Comparison of ENCODE assay signal across 18 cellular contexts in genomic region chr20:58001381-58001780, GRCh38.
A peak's percentile ranks its signal among the peaks of the same experiment; 100 is the strongest.
DNase-seq lines count a peak whose midpoint lies in the region; ATAC-seq and TF ChIP-seq lines count a peak whose summit lies in the region.
"Had no signal": no experiment of that assay in that cellular context is flagged by ENCODE, and none has a peak within 500 bp of the region (broad histone marks: within the 10 kb centered on the region; RNA-seq: fewer than 3 reads in every experiment).

No MANE protein-coding gene starts in this region.

- H3K4me1 ChIP-seq in adrenal gland (replicated peaks in 1 of 2): peaks cover 10 to 11% of the 10 kb centered on the region in 2 donors
- no peaks in the 10 kb centered on the region for H3K4me1 ChIP-seq in aorta (ENCODE audit: control insufficient read depth in 1 of 2, insufficient read depth in 2 of 2, low read length in 2 of 2)

- no peak overlapping the region for H3K4me3 Mint-ChIP-seq in CD14-positive monocyte
- H3K4me3 Mint-ChIP-seq: activated CD4-positive, alpha-beta T cell treated with anti-CD3 and anti-CD28 coated beads for 36 hours; GM23338 had no signal

- no peak overlapping the region for H3K27ac Mint-ChIP-seq in CD14-positive monocyte
- H3K27ac Mint-ChIP-seq: activated CD4-positive, alpha-beta T cell treated with anti-CD3 and anti-CD28 coated beads for 36 hours; GM23338 had no signal

- H3K27ac ChIP-seq in adrenal gland (no peak overlapping the region), aorta (ENCODE audit: low read depth in 1 of 2, low read length in 2 of 2) (no peak overlapping the region)
- H3K27ac ChIP-seq: BLaER1 treated with 17β-estradiol and CSF1 and Interleukin-3, amounts not matched to agents 10 nM and 100 nM; thyroid gland had no signal

- H3K4me3 ChIP-seq in adrenal gland (no peak overlapping the region), aorta (ENCODE audit: low read length in 2 of 2) (no peak overlapping the region)
- H3K4me3 ChIP-seq: BLaER1 treated with 17β-estradiol and CSF1 and Interleukin-3, amounts not matched to agents 10 nM and 100 nM; GM23338; mucosa of descending colon; thyroid gland had no signal

- H3K36me3 ChIP-seq in adrenal gland (replicated peaks in 1 of 2) (no peaks in the 10 kb centered on the region), aorta (ENCODE audit: control insufficient read depth in 1 of 2, insufficient read depth in 2 of 2, low read length in 1 of 2) (no peaks in the 10 kb centered on the region)
- H3K36me3 ChIP-seq: BLaER1 treated with 17β-estradiol and CSF1 and Interleukin-3, amounts not matched to agents 10 nM and 100 nM; thyroid gland had no signal

- H3K9me3 ChIP-seq in adrenal gland (replicated peaks in 1 of 3) (no peaks in the 10 kb centered on the region), aorta (ENCODE audit: control insufficient read depth, low read length) (no peaks in the 10 kb centered on the region)
- H3K9me3 ChIP-seq: BLaER1 treated with 17β-estradiol and CSF1 and Interleukin-3, amounts not matched to agents 10 nM and 100 nM; mucosa of descending colon; thyroid gland had no signal

- peaks cover 47% of the 10 kb centered on the region for H3K4me1 Mint-ChIP-seq in CD14-positive monocyte

- ATAC-seq in esophagus mucosa (peak; percentile 16), aorta (ENCODE audit: low FRiP score) (peak; percentile 53)
- ATAC-seq: activated CD4-positive, alpha-beta T cell treated with anti-CD3 and anti-CD28 coated beads for 36 hours; GM23338; mucosa of descending colon had no signal

- TF ChIP-seq POLR2A in adrenal gland (IDR thresholded peaks at IDR 0.05): no peak

- H3K9me3 Mint-ChIP-seq in CD14-positive monocyte: peaks cover 0 to 6% (median 0%) of the 10 kb centered on the region in 7 donors

- intact Hi-C loops in adrenal gland (cut with DNase I) (no loop called here), aorta (cut with DNase I) (no loop called here), CD14-positive monocyte (cut with micrococcal nuclease) (no loop called here)

- peaks cover 3 to 5% of the 10 kb centered on the region in 2 donors for H3K36me3 Mint-ChIP-seq in CD14-positive monocyte

- no peaks in the 10 kb centered on the region for H3K27me3 ChIP-seq in adrenal gland
- no peaks in the 10 kb centered on the region for H3K27me3 ChIP-seq in aorta (ENCODE audit: control insufficient read depth in 1 of 2, insufficient read depth in 2 of 2, low read length in 1 of 2)
- H3K27me3 ChIP-seq: BLaER1 treated with 17β-estradiol and CSF1 and Interleukin-3, amounts not matched to agents 10 nM and 100 nM; thyroid gland had no signal

- DNase-seq in adrenal gland (peak; percentile 28 to 81 (median 69)), mesenteric fat pad (ENCODE audit: low spot score) (peak; percentile 83), aorta (peak in 1 of 2 donors; percentile 80), DMS153 treated with DMSO at 0.1 percent for 48 hours (lab: John Stamatoyannopoulos, UW; ENCODE audit: unreplicated experiment) (no peak), CD14-positive monocyte (ENCODE audit: low spot score) (no peak), HK-2 (ENCODE audit: unreplicated experiment) (no peak)
- DNase-seq: activated CD4-positive, alpha-beta T cell treated with anti-CD3 and anti-CD28 coated beads for 36 hours; activated gamma-delta T cell treated with Interleukin-2 at 50 U/mL for 16 hours; DMS 273 treated with DMSO at 0.1 percent for 48 hours; MV-4-11; NCI-H2081; NCI-H524 treated with DMSO at 0.1 percent for 48 hours; occipital lobe had no signal

- 42 to 68% (median 47%) methylated on average over 5 to 13 of the region's 13 CpGs for WGBS in adrenal gland, 4 donors
- 5 to 12% methylated on average over 13 of the region's 13 CpGs for WGBS in aorta, 2 donors

- TF ChIP-seq CTCF in adrenal gland (IDR thresholded peaks at IDR 0.05): peak in 2 of 6 experiments; percentile 10 to 12
- no peak for TF ChIP-seq CTCF in CD14-positive monocyte (IDR thresholded peaks at IDR 0.05)

- H3K27me3 Mint-ChIP-seq in CD14-positive monocyte (ENCODE audit: low read depth in 3 of 3): peaks cover 2 to 5% (median 5%) of the 10 kb centered on the region in 3 donors

Comparison
In these comparisons a context has a peak if more than half of its experiments do, and no peak if none do; other contexts are left out.
1. DNase-seq: peak in adrenal gland (7 of 7) and mesenteric fat pad (single experiment); none in DMS153 treated with DMSO at 0.1 percent for 48 hours (single experiment), CD14-positive monocyte (single experiment) and HK-2 (single experiment).